ENCODE assay signal across 12 cellular contexts in genomic region chr6:170404036-170404435, GRCh38.
DNase-seq lines count a peak whose midpoint lies in the region; ATAC-seq and TF ChIP-seq lines count a peak whose summit lies in the region.
"Had no signal": no experiment of that assay in that cellular context is flagged by ENCODE, and none has a peak within 500 bp of the region (broad histone marks: within the 10 kb centered on the region; RNA-seq: fewer than 3 reads in every experiment).

No MANE protein-coding gene starts in this region.

- no peak overlapping the region for H3K4me3 Mint-ChIP-seq in GM23338
- H3K4me3 Mint-ChIP-seq in brain, result peak overlapping the region in 2 of 5 experiments; percentile 31 to 66
- H3K4me3 Mint-ChIP-seq: B cell had no signal

- no peaks in the 10 kb centered on the region for H3F3A ChIP-seq in GM23338 (replicated peaks; ENCODE audit: low read depth)

- no peak overlapping the region for H2AFZ ChIP-seq in GM23338
- no peak overlapping the region for H2AFZ ChIP-seq in osteoblast (ENCODE audit: low read length)

- 0 out of 2 replicates have a peak, but pooled peaks cover 5% of the 10 kb centered on the region for H4K20me1 ChIP-seq in GM23338 (replicated peaks; ENCODE audit: insufficient read depth)
- H4K20me1 ChIP-seq in osteoblast (ENCODE audit: insufficient read depth, low read length), result no peaks in the 10 kb centered on the region

- no peaks in the 10 kb centered on the region for H3K36me3 ChIP-seq in GM23338 (ENCODE audit: insufficient read depth)
- H3K36me3 ChIP-seq in osteoblast (ENCODE audit: insufficient read depth, low read length), result peaks cover 19% of the 10 kb centered on the region
- peaks cover 6% of the 10 kb centered on the region for H3K36me3 ChIP-seq in HAP-1 (replicated peaks)
- H3K36me3 ChIP-seq in ascending aorta, result peaks cover 46 to 52% of the 10 kb centered on the region in 2 donors

- ATAC-seq in GM23338, result peak; percentile 13; the same call in 2 of the 3 replicates

- H3K9me3 Mint-ChIP-seq in GM23338, result no peaks in the 10 kb centered on the region; the same call in 2 of the 3 replicates
- peaks cover 0 to 4% (median 0%) of the 10 kb centered on the region in 5 experiments for H3K9me3 Mint-ChIP-seq in brain

- peaks cover 13% of the 10 kb centered on the region for H3K27me3 Mint-ChIP-seq in GM23338 (ENCODE audit: insufficient read depth, low read depth, poor library complexity)
- H3K27me3 Mint-ChIP-seq in brain, result peaks cover 11% of the 10 kb centered on the region
- H3K27me3 Mint-ChIP-seq: B cell had no signal

- peak overlapping the region; percentile 41; the same call in 1 of the 2 replicates for H3K4me2 ChIP-seq in GM23338
- no peak overlapping the region for H3K4me2 ChIP-seq in osteoblast (ENCODE audit: insufficient read depth, low read length)

- H3K79me2 ChIP-seq in GM23338 (replicated peaks; ENCODE audit: insufficient read depth) (no peaks in the 10 kb centered on the region), osteoblast (ENCODE audit: insufficient read depth, low read length) (no peaks in the 10 kb centered on the region)

- DNase-seq in GM23338 (ENCODE audit: low spot score) (no peak), head of caudate nucleus (peak in 40 of 42 donors; percentile 20 to 88 (median 62)), osteoblast (ENCODE audit: insufficient read length, low spot score, missing footprints) (no peak), HAP-1 (ENCODE audit: low spot score in 2 of 2) (no peak), ascending aorta (ENCODE audit: low spot score in 2 of 2) (no peak), SW 1271 (lab: John Stamatoyannopoulos, UW) (no peak), posterior vena cava (ENCODE audit: low spot score) (no peak)
- DNase-seq: GDM1, glutamatergic neuron, NCI-H345 had no signal

- H3K9me2 ChIP-seq in GM23338 (ENCODE audit: insufficient read depth), result no peaks in the 10 kb centered on the region

- H3K4me1 ChIP-seq in GM23338 (ENCODE audit: insufficient read depth), result peaks cover 16% of the 10 kb centered on the region
- H3K4me1 ChIP-seq in osteoblast (ENCODE audit: insufficient read depth, low read length), result peaks cover 32% of the 10 kb centered on the region
- H3K4me1 ChIP-seq in HAP-1, result no peaks in the 10 kb centered on the region
- H3K4me1 ChIP-seq in ascending aorta, result no peaks in the 10 kb centered on the region

- peaks cover 20% of the 10 kb centered on the region for H3K36me3 Mint-ChIP-seq in GM23338 (ENCODE audit: low read depth)
- peaks cover 42% of the 10 kb centered on the region for H3K36me3 Mint-ChIP-seq in brain

- no peak for TF ChIP-seq CTCF in GM23338 (conservative IDR thresholded peaks at IDR 0.05; ENCODE audit: low read depth in 2 of 2)
- no peak for TF ChIP-seq CTCF in brain (conservative IDR thresholded peaks at IDR 0.05)
- no peak for TF ChIP-seq CTCF in osteoblast (IDR thresholded peaks at IDR 0.05; ENCODE audit: extremely low read depth, low read depth, low read length)
- TF ChIP-seq CTCF in ascending aorta (IDR thresholded peaks at IDR 0.05), result no peak

- no peak overlapping the region for H3K4me3 ChIP-seq in GM23338
- H3K4me3 ChIP-seq in osteoblast (ENCODE audit: insufficient read depth, low read length), result no peak overlapping the region
- H3K4me3 ChIP-seq in HAP-1, result no peak overlapping the region
- H3K4me3 ChIP-seq in ascending aorta, result no peak overlapping the region

- H3K27ac ChIP-seq in GM23338 (ENCODE audit: low read depth) (no peak overlapping the region), osteoblast (ENCODE audit: low read depth, low read length) (peak overlapping the region; percentile 93), ascending aorta (no peak overlapping the region)

- in situ Hi-C loops in HAP-1 (cut with MboI; ENCODE audit: low sequenced_read_pairs), result no loop called here

- no peak overlapping the region for H3K27ac Mint-ChIP-seq in GM23338
- H3K27ac Mint-ChIP-seq in brain, result peak overlapping the region; percentile 73 to 94 (median 91)
- H3K27ac Mint-ChIP-seq: B cell had no signal

- H3K4me1 Mint-ChIP-seq in GM23338 (peaks cover 33% of the 10 kb centered on the region), brain (peaks cover 39% of the 10 kb centered on the region)
- H3K4me1 Mint-ChIP-seq: B cell had no signal

- intact Hi-C loops in head of caudate nucleus (cut with DNase I), result no loop called here
- intact Hi-C loops in ascending aorta (cut with DNase I), result no loop called here
- intact Hi-C loops in posterior vena cava (cut with DNase I), result no loop called here

- H3K9me3 ChIP-seq in osteoblast (ENCODE audit: low read depth, low read length) (no peaks in the 10 kb centered on the region), HAP-1 (no peaks in the 10 kb centered on the region), ascending aorta (no peaks in the 10 kb centered on the region)

- H3K27me3 ChIP-seq in GM23338 (ENCODE audit: insufficient read depth) (no peaks in the 10 kb centered on the region), osteoblast (ENCODE audit: insufficient read depth, low read length) (no peaks in the 10 kb centered on the region), HAP-1 (ENCODE audit: low read depth) (no peaks in the 10 kb centered on the region), ascending aorta (no peaks in the 10 kb centered on the region)

TF ChIP-seq in GM23338, 12 proteins besides CTCF, POLR2A, EP300 and RAD21:
- TF ChIP-seq ZNF331 (CRISPR knock-in tag; IDR thresholded peaks at IDR 0.05; ENCODE audit: low read depth) (no peak), ZNF114 (CRISPR knock-in tag; IDR thresholded peaks at IDR 0.05) (no peak), JUNB (IDR thresholded peaks at IDR 0.05; ENCODE audit: unreplicated experiment) (no peak), POLR2AphosphoS5 (IDR thresholded peaks at IDR 0.05; ENCODE audit: low read depth) (no peak)

Comparison
In these comparisons a context has a peak if more than half of its experiments do, and no peak if none do; other contexts are left out.
1. DNase-seq: peak in head of caudate nucleus (40 of 42); none in GM23338 (single experiment), osteoblast (single experiment), HAP-1 (0 of 2), ascending aorta (0 of 2), SW 1271 (0 of 2) and posterior vena cava (single experiment).